ENCODE assay signal across 27 cellular contexts in genomic region chr4:6869944-6870343, GRCh38. TPM values are rescaled to one million over a fixed set of nuclear protein-coding genes. Genes with fewer than 3 reads are reported as not detected.
DNase-seq lines count a peak whose midpoint lies in the region; ATAC-seq and TF ChIP-seq lines count a peak whose summit lies in the region.
"Had no signal": no experiment of that assay in that cellular context is flagged by ENCODE, and none has a peak within 500 bp of the region (broad histone marks: within the 10 kb centered on the region; RNA-seq: fewer than 3 reads in every experiment).

No MANE protein-coding gene starts in this region.

- intact Hi-C loops in Right ventricle myocardium inferior (cut with DNase I): no loop called here
- intact Hi-C loops in lower lobe of right lung (cut with DNase I): loop anchor here (10.0 kb wide), 1 partner anchor 155 kb away; the partner anchor contains the start of gene BLOC1S4
- intact Hi-C loops in CD4-positive, alpha-beta T cell (cut with DNase I, micrococcal nuclease): loop anchor here (5.0 kb wide), 3 partner anchors 88 to 618 kb away; partner anchors contain the start of gene KIAA0232 (in 1 of the 2)

- H3K9me3 Mint-ChIP-seq in CD4-positive, alpha-beta T cell: no peaks in the 10 kb centered on the region
- H3K9me3 Mint-ChIP-seq: activated CD4-positive, alpha-beta T cell treated with anti-CD3 and anti-CD28 coated beads, Interleukin-2, amount 10 ng/mL, durations not matched to agents 24 days and 14 days; activated T-cell treated with anti-CD3 and anti-CD28 coated beads, Interleukin-2, amount 50 U/mL, for 4 hours; CD8-positive, alpha-beta memory T cell; memory B cell; neural progenitor cell; type B pancreatic cell had no signal

- no peak overlapping the region for H3K27ac Mint-ChIP-seq in CD4-positive, alpha-beta T cell
- H3K27ac Mint-ChIP-seq: activated CD4-positive, alpha-beta T cell treated with anti-CD3 and anti-CD28 coated beads, Interleukin-2, amount 10 ng/mL, durations not matched to agents 24 days and 14 days; memory B cell; neural progenitor cell; type B pancreatic cell had no signal

- ATAC-seq in Right ventricle myocardium inferior: peak; percentile 42
- peak; percentile 9 to 32 for ATAC-seq in lower lobe of right lung
- no peak for ATAC-seq in CD4-positive, alpha-beta T cell (ENCODE audit: poor library complexity)
- ATAC-seq: activated T-cell treated with anti-CD3 and anti-CD28 coated beads, Interleukin-2, amount 50 U/mL, for 4 hours had no signal

- peak; percentile 82 for DNase-seq in Right ventricle myocardium inferior (ENCODE audit: missing footprints)
- no peak for DNase-seq in right atrium auricular region (ENCODE audit: low spot score)
- DNase-seq in epithelial cell of esophagus (ENCODE audit: low read depth): peak; percentile 60
- no peak for DNase-seq in lower lobe of right lung
- no peak for DNase-seq in activated CD4-positive, CD25-positive, alpha-beta regulatory T cell (lab: John Stamatoyannopoulos, UW)
- no peak for DNase-seq in CD4-positive, alpha-beta T cell
- DNase-seq in iPS-NIHi7 (ENCODE audit: extremely low spot score): no peak
- DNase-seq: activated CD4-positive, alpha-beta T cell treated with anti-CD3 and anti-CD28 coated beads, Interleukin-2, amount 10 ng/mL, durations not matched to agents 24 days and 14 days; activated T-cell treated with anti-CD3 and anti-CD28 coated beads, Interleukin-2, amount 50 U/mL, for 4 hours; CD8-positive, alpha-beta memory T cell; head of caudate nucleus; kidney glomerular epithelial cell; MG63; NCI-H1417; NCI-H2081 treated with DMSO at 0.1 percent for 48 hours; OCI-M1; SHP77; stimulated activated CD4-positive, alpha-beta T cell treated with anti-CD3 and anti-CD28 coated beads, Interleukin-2, amount 100 ng/mL, for 24 hours; T-helper 9 cell had no signal

- H3K36me3 ChIP-seq in right atrium auricular region (peaks cover 60% of the 10 kb centered on the region), lower lobe of right lung (peaks cover 72% of the 10 kb centered on the region), subcutaneous abdominal adipose tissue (ENCODE audit: control insufficient read depth in 5 of 5, insufficient read depth in 5 of 5, low read length in 5 of 5) (peaks cover 12 to 57% (median 41%) of the 10 kb centered on the region in 5 donors)
- H3K36me3 ChIP-seq: neural progenitor cell had no signal

- no peak overlapping the region for H3K4me3 Mint-ChIP-seq in CD4-positive, alpha-beta T cell
- H3K4me3 Mint-ChIP-seq: activated CD4-positive, alpha-beta T cell treated with anti-CD3 and anti-CD28 coated beads, Interleukin-2, amount 10 ng/mL, durations not matched to agents 24 days and 14 days; activated T-cell treated with anti-CD3 and anti-CD28 coated beads, Interleukin-2, amount 50 U/mL, for 4 hours; CD8-positive, alpha-beta memory T cell; memory B cell; neural progenitor cell; type B pancreatic cell had no signal

- H3K4me1 ChIP-seq in right atrium auricular region (peaks cover 0 to 26% of the 10 kb centered on the region in 2 donors), lower lobe of right lung (peaks cover 16% of the 10 kb centered on the region), subcutaneous abdominal adipose tissue (ENCODE audit: control insufficient read depth in 5 of 5, insufficient read depth in 5 of 5, low read length in 5 of 5) (peaks cover 0 to 32% (median 19%) of the 10 kb centered on the region in 5 donors)
- H3K4me1 ChIP-seq: HAP-1, neural progenitor cell, prostate gland had no signal

- no peak overlapping the region for H3K9ac ChIP-seq in subcutaneous abdominal adipose tissue (ENCODE audit: low read length in 5 of 5)
- H3K9ac ChIP-seq: neural progenitor cell had no signal

- CTCF ChIA-PET in CD4-positive, alpha-beta T cell (lab: Charles Lee): no interaction called here

- no peak overlapping the region for H3K27ac ChIP-seq in right atrium auricular region
- H3K27ac ChIP-seq in lower lobe of right lung: no peak overlapping the region
- peak overlapping the region; percentile 25 for H3K27ac ChIP-seq in subcutaneous abdominal adipose tissue (ENCODE audit: low read depth, low read length)
- no peak overlapping the region for H3K27ac ChIP-seq in CD4-positive, alpha-beta T cell (ENCODE audit: low read depth, low read length)
- H3K27ac ChIP-seq: neural progenitor cell, prostate gland, VCaP had no signal

- H3K27me3 Mint-ChIP-seq in CD4-positive, alpha-beta T cell: no peaks in the 10 kb centered on the region
- H3K27me3 Mint-ChIP-seq: activated CD4-positive, alpha-beta T cell treated with anti-CD3 and anti-CD28 coated beads, Interleukin-2, amount 10 ng/mL, durations not matched to agents 24 days and 14 days; memory B cell; type B pancreatic cell had no signal

- H3K4me3 ChIP-seq in right atrium auricular region: no peak overlapping the region
- H3K4me3 ChIP-seq in epithelial cell of esophagus (ENCODE audit: low read length): no peak overlapping the region
- H3K4me3 ChIP-seq in lower lobe of right lung: no peak overlapping the region
- no peak overlapping the region for H3K4me3 ChIP-seq in subcutaneous abdominal adipose tissue (ENCODE audit: low read depth in 1 of 5, low read length in 5 of 5)
- H3K4me3 ChIP-seq: HAP-1, MG63, neural progenitor cell, prostate gland, smooth muscle cell had no signal

- TF ChIP-seq CTCF in right atrium auricular region (IDR thresholded peaks at IDR 0.05) (no peak), epithelial cell of esophagus (IDR thresholded peaks at IDR 0.05; ENCODE audit: insufficient read depth, low read depth, low read length, missing control alignments) (no peak), lower lobe of right lung (IDR thresholded peaks at IDR 0.05) (no peak)
- TF ChIP-seq CTCF in CD4-positive, alpha-beta T cell (IDR thresholded peaks at IDR 0.05): no peak

- POLR2A ChIA-PET in CD4-positive, alpha-beta T cell (lab: Charles Lee): no interaction called here

- no peaks in the 10 kb centered on the region for H3K9me3 ChIP-seq in right atrium auricular region
- H3K9me3 ChIP-seq in lower lobe of right lung: no peaks in the 10 kb centered on the region
- no peaks in the 10 kb centered on the region for H3K9me3 ChIP-seq in subcutaneous abdominal adipose tissue (ENCODE audit: control insufficient read depth in 5 of 5, low read length in 5 of 5)
- H3K9me3 ChIP-seq in CD4-positive, alpha-beta T cell (ENCODE audit: control insufficient read depth, low read length): no peaks in the 10 kb centered on the region
- H3K9me3 ChIP-seq: HAP-1, MG63, prostate gland had no signal

- H3K36me3 Mint-ChIP-seq in CD4-positive, alpha-beta T cell (ENCODE audit: low read depth): peaks cover 66% of the 10 kb centered on the region

- H3K4me1 Mint-ChIP-seq in CD4-positive, alpha-beta T cell (ENCODE audit: low read depth): no peaks in the 10 kb centered on the region

- H3K27me3 ChIP-seq in right atrium auricular region (no peaks in the 10 kb centered on the region), lower lobe of right lung (ENCODE audit: low read depth) (no peaks in the 10 kb centered on the region), subcutaneous abdominal adipose tissue (ENCODE audit: control insufficient read depth in 5 of 5, insufficient read depth in 4 of 5, low read length in 5 of 5) (no peaks in the 10 kb centered on the region)
- H3K27me3 ChIP-seq in CD4-positive, alpha-beta T cell (ENCODE audit: control insufficient read depth, insufficient read depth, low read length): no peaks in the 10 kb centered on the region
- H3K27me3 ChIP-seq: MG63, neural progenitor cell had no signal

RNA-seq across cellular contexts. Expression of gene TBC1D14, which starts 39.7 kb away (rescaled TPM):
- total RNA-seq in Right ventricle myocardium inferior (36.1 TPM), right atrium auricular region (10 to 100 TPM; 33.7 to 34.0 TPM), lower lobe of right lung (60.7 TPM)
- total RNA-seq in CD4-positive, alpha-beta T cell: 10 to 100 TPM; 31.2 to 34.1 TPM

Comparison
In these comparisons a context has a peak if more than half of its experiments do, and no peak if none do; other contexts are left out.
1. DNase-seq: peak in Right ventricle myocardium inferior (single experiment) and epithelial cell of esophagus (single experiment); none in right atrium auricular region (single experiment), lower lobe of right lung (single experiment), activated CD4-positive, CD25-positive, alpha-beta regulatory T cell (0 of 4), CD4-positive, alpha-beta T cell (0 of 10) and iPS-NIHi7 (single experiment).